In genomic region chr11:50298182-50298988, GRCh38 we compare ENCODE assay signal across 20 cellular contexts.
DNase-seq lines count a peak whose midpoint lies in the region; ATAC-seq and TF ChIP-seq lines count a peak whose summit lies in the region.
"Had no signal": no experiment of that assay in that cellular context is flagged by ENCODE, and none has a peak within 500 bp of the region (broad histone marks: within the 10 kb centered on the region; RNA-seq: fewer than 3 reads in every experiment).

No MANE protein-coding gene starts in this region.

- no peak for TF ChIP-seq EP300 in tibial nerve (IDR thresholded peaks at IDR 0.05)

- no peaks in the 10 kb centered on the region for H3K4me1 Mint-ChIP-seq in activated CD8-positive, alpha-beta T cell treated with anti-CD3 and anti-CD28 coated beads for 36 hours (ENCODE audit: low read depth)
- H3K4me1 Mint-ChIP-seq: neural crest cell, T-cell had no signal

- peaks cover 11% of the 10 kb centered on the region for H3K9me3 Mint-ChIP-seq in activated CD8-positive, alpha-beta T cell treated with anti-CD3 and anti-CD28 coated beads for 36 hours

- DNase-seq in ELR (ENCODE audit: low read depth): peak; percentile 2
- DNase-seq in HFF-Myc (ENCODE audit: extremely low read depth, low read depth): no peak
- DNase-seq in astrocyte of the hippocampus (ENCODE audit: low read depth, low spot score): peak; percentile 1
- no peak for DNase-seq in tibial nerve (ENCODE audit: low spot score in 2 of 2)
- DNase-seq in activated CD8-positive, alpha-beta T cell treated with anti-CD3 and anti-CD28 coated beads for 36 hours: no peak
- DNase-seq: activated CD4-positive, alpha-beta T cell treated with anti-CD3 and anti-CD28 coated beads for 48 hours; activated CD8-positive, alpha-beta memory T cell treated with anti-CD3 and anti-CD28 coated beads, Interleukin-2, amount 50 U/mL, for 4 hours; activated effector memory CD4-positive, alpha-beta T cell treated with anti-CD3 and anti-CD28 coated beads, Interleukin-2, amount 50 U/mL, for 16 hours; AML-193; Caco-2; mucosa of descending colon; NCI-H1694 treated with DMSO at 0.1 percent for 48 hours; NCI-H2227 treated with DMSO at 0.1 percent for 48 hours; spleen had no signal

- ATAC-seq in activated CD8-positive, alpha-beta T cell treated with anti-CD3 and anti-CD28 coated beads for 36 hours: no peak
- ATAC-seq in HG03354 (IDR thresholded peaks at IDR 0.05; ENCODE audit: poor library complexity, severe bottlenecking, unreplicated experiment): no peak
- ATAC-seq: mucosa of descending colon, T-cell had no signal

- no peak overlapping the region for H3K4me3 Mint-ChIP-seq in activated CD8-positive, alpha-beta T cell treated with anti-CD3 and anti-CD28 coated beads for 36 hours
- H3K4me3 Mint-ChIP-seq: neural crest cell, T-cell had no signal

- POLR2A ChIA-PET in activated CD8-positive, alpha-beta T cell treated with anti-CD3 and anti-CD28 coated beads for 36 hours (lab: Charles Lee): no interaction called here

- H3K36me3 ChIP-seq in neuron (ENCODE audit: insufficient read depth, low read length) (no peaks in the 10 kb centered on the region), tibial nerve (no peaks in the 10 kb centered on the region)
- H3K36me3 ChIP-seq: spleen had no signal

- TF ChIP-seq POLR2A in tibial nerve (IDR thresholded peaks at IDR 0.05): no peak

- H3K27me3 Mint-ChIP-seq in activated CD8-positive, alpha-beta T cell treated with anti-CD3 and anti-CD28 coated beads for 36 hours: no peaks in the 10 kb centered on the region
- H3K27me3 Mint-ChIP-seq: T-cell had no signal

- H3K9me3 ChIP-seq in neuron (ENCODE audit: low read length) (no peaks in the 10 kb centered on the region), tibial nerve (peaks cover 0 to 41% (median 0%) of the 10 kb centered on the region in 4 donors)
- H3K9me3 ChIP-seq: Caco-2 had no signal

- H2AFZ ChIP-seq in neuron (ENCODE audit: low read depth, low read length): no peak overlapping the region

- TF ChIP-seq CTCF in HFF-Myc (IDR thresholded peaks at IDR 0.05; ENCODE audit: low read depth, low read length, missing control alignments) (no peak), tibial nerve (IDR thresholded peaks at IDR 0.05) (no peak)
- TF ChIP-seq CTCF in activated CD8-positive, alpha-beta T cell treated with anti-CD3 and anti-CD28 coated beads for 36 hours (IDR thresholded peaks at IDR 0.05): no peak

- H3K4me3 ChIP-seq in HFF-Myc (replicated peaks; ENCODE audit: low read depth, low read length) (0 out of 2 replicates have a peak overlapping the region, but pooled peaks have one; percentile 13), neuron (ENCODE audit: low read length) (peak overlapping the region; percentile 36), tibial nerve (no peak overlapping the region)
- H3K4me3 ChIP-seq: mucosa of descending colon, psoas muscle, spleen had no signal

- H3K27ac Mint-ChIP-seq in activated CD8-positive, alpha-beta T cell treated with anti-CD3 and anti-CD28 coated beads for 36 hours: no peak overlapping the region
- H3K27ac Mint-ChIP-seq: T-cell had no signal

- CTCF ChIA-PET in activated CD8-positive, alpha-beta T cell treated with anti-CD3 and anti-CD28 coated beads for 36 hours (lab: Charles Lee): no interaction called here

- intact Hi-C loops in activated CD8-positive, alpha-beta T cell treated with anti-CD3 and anti-CD28 coated beads for 36 hours (cut with micrococcal nuclease): no loop called here

- no peak overlapping the region for H3K27ac ChIP-seq in tibial nerve
- H3K27ac ChIP-seq: psoas muscle, RWPE1, spleen had no signal

- H3K27me3 ChIP-seq in neuron (ENCODE audit: insufficient read depth, low read length): no peaks in the 10 kb centered on the region
- no peaks in the 10 kb centered on the region for H3K27me3 ChIP-seq in tibial nerve
- H3K27me3 ChIP-seq: spleen had no signal

- H3K4me1 ChIP-seq in neuron (ENCODE audit: insufficient read depth, low read length): no peaks in the 10 kb centered on the region
- no peaks in the 10 kb centered on the region for H3K4me1 ChIP-seq in tibial nerve
- H3K4me1 ChIP-seq: Caco-2, psoas muscle, spleen had no signal

- 75 to 79% methylated on average over 36 to 40 of the region's 59 CpGs for WGBS in tibial nerve, 2 donors

- H3K36me3 Mint-ChIP-seq in activated CD8-positive, alpha-beta T cell treated with anti-CD3 and anti-CD28 coated beads for 36 hours (ENCODE audit: low read depth): no peaks in the 10 kb centered on the region
- H3K36me3 Mint-ChIP-seq: T-cell had no signal

Comparison
In these comparisons a context has a peak if more than half of its experiments do, and no peak if none do; other contexts are left out.
1. DNase-seq: peak in ELR (single experiment) and astrocyte of the hippocampus (single experiment); none in HFF-Myc (single experiment), tibial nerve (0 of 2) and activated CD8-positive, alpha-beta T cell treated with anti-CD3 and anti-CD28 coated beads for 36 hours (single experiment).
2. H3K4me3 ChIP-seq: peak in HFF-Myc (single experiment) and neuron (single experiment); none in tibial nerve (0 of 4).